ENCODE assay signal across 9 cellular contexts in the genomic region with DNA sequence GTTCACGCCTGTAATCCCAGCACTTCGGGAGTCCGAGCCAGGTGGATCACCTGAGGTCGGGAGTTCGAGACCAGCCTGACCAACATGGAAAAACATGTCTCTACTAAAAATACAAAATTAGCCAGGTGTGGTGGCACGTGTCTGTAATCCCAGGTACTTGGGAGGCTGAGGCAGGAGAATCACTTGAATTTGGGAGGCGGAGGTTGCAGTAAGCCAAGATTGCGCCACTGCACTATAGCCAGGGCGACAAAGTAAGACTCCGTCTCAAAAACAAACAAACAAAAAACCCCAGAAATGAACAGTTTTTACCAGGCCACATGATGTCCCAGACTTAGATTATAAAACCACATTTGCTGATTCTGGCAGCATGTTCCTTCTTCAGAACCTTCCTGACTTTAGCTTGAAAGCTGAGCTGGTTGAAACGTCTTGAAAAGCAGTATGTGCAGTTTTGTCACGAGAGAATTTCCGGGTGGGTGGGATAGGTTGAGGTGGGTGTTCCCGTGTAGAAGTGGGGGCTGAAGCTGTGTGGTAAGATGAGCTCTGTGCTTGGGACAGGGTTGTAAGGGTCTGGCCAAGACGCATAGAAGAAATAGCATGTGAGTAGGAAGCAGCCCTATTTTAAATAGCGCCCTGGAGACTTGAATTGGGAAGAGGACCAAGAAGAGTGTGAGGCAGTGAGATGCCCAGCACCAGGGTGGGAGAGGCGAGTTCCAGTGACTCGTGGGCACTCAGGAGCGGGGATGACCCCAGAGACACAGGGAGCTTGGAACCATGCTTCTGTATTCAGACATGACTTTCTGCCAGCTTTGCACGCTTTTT. TPM values are rescaled to one million over a fixed set of nuclear protein-coding genes. Genes with fewer than 3 reads are reported as not detected.
DNase-seq lines count a peak whose midpoint lies in the region; ATAC-seq and TF ChIP-seq lines count a peak whose summit lies in the region.
"Had no signal": no experiment of that assay in that cellular context is flagged by ENCODE, and none has a peak within 500 bp of the region (broad histone marks: within the 10 kb centered on the region; RNA-seq: fewer than 3 reads in every experiment).

No MANE protein-coding gene starts in this region.

- peak overlapping the region in 5 of 11 experiments; percentile 13 to 80 (median 60); a peak in 7 of 22 replicates for H3K9ac ChIP-seq in BLaER1 treated with 17β-estradiol and CSF1 and Interleukin-3, amounts not matched to agents 10 nM and 100 nM
- H3K9ac ChIP-seq in neural progenitor cell = no peak overlapping the region

- peaks cover 68 to 100% (median 79%) of the 10 kb centered on the region in 10 experiments for H3K4me1 ChIP-seq in BLaER1 treated with 17β-estradiol and CSF1 and Interleukin-3, amounts not matched to agents 10 nM and 100 nM
- H3K4me1 ChIP-seq in neural progenitor cell = peaks cover 17% of the 10 kb centered on the region

- peak overlapping the region; percentile 10 for H3K27ac Mint-ChIP-seq in activated T-helper 17 cell treated with anti-CD3 and anti-CD28 coated beads, Interleukin-2, amount 50 U/mL, for 72 hours
- H3K27ac Mint-ChIP-seq in neural progenitor cell = peak overlapping the region; percentile 48

- H3K27me3 Mint-ChIP-seq in activated T-helper 17 cell treated with anti-CD3 and anti-CD28 coated beads, Interleukin-2, amount 50 U/mL, for 72 hours = no peaks in the 10 kb centered on the region
- H3K27me3 Mint-ChIP-seq in neural progenitor cell (ENCODE audit: insufficient read depth, low read depth) = peaks cover 7% of the 10 kb centered on the region

- H3K9me3 ChIP-seq in BLaER1 treated with 17β-estradiol and CSF1 and Interleukin-3, amounts not matched to agents 10 nM and 100 nM (replicated peaks in 1 of 11) = no peaks in the 10 kb centered on the region
- H3K9me3 ChIP-seq in neural progenitor cell (ENCODE audit: low read depth) = no peaks in the 10 kb centered on the region

- H3K36me3 ChIP-seq in BLaER1 treated with 17β-estradiol and CSF1 and Interleukin-3, amounts not matched to agents 10 nM and 100 nM = peaks cover 9 to 45% (median 25%) of the 10 kb centered on the region in 11 experiments; a peak in 19 of 22 replicates
- H3K36me3 ChIP-seq in neural progenitor cell = no peaks in the 10 kb centered on the region

- H3K4me3 ChIP-seq in BLaER1 treated with 17β-estradiol and CSF1 and Interleukin-3, amounts not matched to agents 10 nM and 100 nM = peak overlapping the region in 3 of 10 experiments; percentile 22 to 36 (median 25); a peak in 4 of 20 replicates
- no peak overlapping the region for H3K4me3 ChIP-seq in neural progenitor cell

- H3K4me2 ChIP-seq in BLaER1 treated with 17β-estradiol and CSF1 and Interleukin-3, amounts not matched to agents 10 nM and 100 nM = peak overlapping the region; percentile 12 to 97 (median 36); a peak in 18 of 22 replicates
- peak overlapping the region; percentile 36 for H3K4me2 ChIP-seq in neural progenitor cell

- ATAC-seq in activated T-helper 17 cell treated with anti-CD3 and anti-CD28 coated beads, Interleukin-2, amount 50 U/mL, for 72 hours (replicated peaks) = no peak
- peak; percentile 28 for ATAC-seq in Right ventricle myocardium superior (ENCODE audit: poor library complexity)
- no peak for ATAC-seq in GM21423 (IDR thresholded peaks at IDR 0.05; ENCODE audit: unreplicated experiment)

- DNase-seq in Right ventricle myocardium superior = peak; percentile 39
- DNase-seq in neural progenitor cell (ENCODE audit: low spot score) = no peak
- DNase-seq in NCI-H1092 (lab: John Stamatoyannopoulos, UW) = no peak
- DNase-seq in germinal center (ENCODE audit: low spot score) = no peak
- DNase-seq in NCI-H1092 treated with DMSO at 0.1 percent for 48 hours (lab: John Stamatoyannopoulos, UW) = no peak
- DNase-seq: activated CD4-positive, alpha-beta T cell treated with anti-CD3 and anti-CD28 coated beads for 48 hours had no signal

- no peak overlapping the region for H3K4me3 Mint-ChIP-seq in activated T-helper 17 cell treated with anti-CD3 and anti-CD28 coated beads, Interleukin-2, amount 50 U/mL, for 72 hours
- no peak overlapping the region for H3K4me3 Mint-ChIP-seq in neural progenitor cell

- H2AFZ ChIP-seq in neural progenitor cell (replicated peaks) = no peak overlapping the region

- peak overlapping the region in 5 of 11 experiments; percentile 9 to 91 (median 83); a peak in 9 of 22 replicates for H3K27ac ChIP-seq in BLaER1 treated with 17β-estradiol and CSF1 and Interleukin-3, amounts not matched to agents 10 nM and 100 nM
- H3K27ac ChIP-seq in neural progenitor cell = no peak overlapping the region

- intact Hi-C loops in Right ventricle myocardium superior (cut with DNase I) = no loop called here

- H3K27me3 ChIP-seq in BLaER1 treated with 17β-estradiol and CSF1 and Interleukin-3, amounts not matched to agents 10 nM and 100 nM = no peaks in the 10 kb centered on the region
- H3K27me3 ChIP-seq in neural progenitor cell = no peaks in the 10 kb centered on the region

- peaks cover 13% of the 10 kb centered on the region for H3K36me3 Mint-ChIP-seq in activated T-helper 17 cell treated with anti-CD3 and anti-CD28 coated beads, Interleukin-2, amount 50 U/mL, for 72 hours (ENCODE audit: low read depth)
- peaks cover 11% of the 10 kb centered on the region for H3K36me3 Mint-ChIP-seq in neural progenitor cell

- no peak for TF ChIP-seq CTCF in neural progenitor cell (IDR thresholded peaks at IDR 0.05)

- H4K20me1 ChIP-seq in BLaER1 treated with 17β-estradiol and CSF1 and Interleukin-3, amounts not matched to agents 10 nM and 100 nM = peaks cover 39 to 100% (median 97%) of the 10 kb centered on the region in 11 experiments; a peak in 21 of 22 replicates
- peaks cover 90% of the 10 kb centered on the region for H4K20me1 ChIP-seq in neural progenitor cell (ENCODE audit: low read depth)

- H3K79me2 ChIP-seq in neural progenitor cell (ENCODE audit: low read depth) = peaks cover 99% of the 10 kb centered on the region

- peaks cover 18% of the 10 kb centered on the region for H3K4me1 Mint-ChIP-seq in activated T-helper 17 cell treated with anti-CD3 and anti-CD28 coated beads, Interleukin-2, amount 50 U/mL, for 72 hours
- peaks cover 32% of the 10 kb centered on the region for H3K4me1 Mint-ChIP-seq in neural progenitor cell

- H3F3A ChIP-seq in neural progenitor cell (ENCODE audit: low read depth) = peaks cover 33% of the 10 kb centered on the region

- no peaks in the 10 kb centered on the region for H3K9me3 Mint-ChIP-seq in activated T-helper 17 cell treated with anti-CD3 and anti-CD28 coated beads, Interleukin-2, amount 50 U/mL, for 72 hours
- peaks cover 2% of the 10 kb centered on the region for H3K9me3 Mint-ChIP-seq in neural progenitor cell

RNA-seq across cellular contexts. Expression of gene AP2A2, which starts 7.5 kb away (rescaled TPM):
- total RNA-seq in activated T-helper 17 cell treated with anti-CD3 and anti-CD28 coated beads, Interleukin-2, amount 50 U/mL, for 72 hours = 10 to 100 TPM; 69.1 to 76.2 TPM
- total RNA-seq in Right ventricle myocardium superior (53.5 TPM), neural progenitor cell (ENCODE audit: low replicate concordance) (50.4 and 67.5 TPM in 2 replicates)

RNA-seq across cellular contexts. Expression of gene CHID1, which starts 22.6 kb away (rescaled TPM):
- total RNA-seq in activated T-helper 17 cell treated with anti-CD3 and anti-CD28 coated beads, Interleukin-2, amount 50 U/mL, for 72 hours = 10 to 100 TPM; 71.9 to 72.6 TPM
- total RNA-seq in Right ventricle myocardium superior (48.3 TPM), neural progenitor cell (ENCODE audit: low replicate concordance) (56.6 and 62.9 TPM in 2 replicates)
